ENCODE assay signal across 12 cellular contexts in the genomic region with DNA sequence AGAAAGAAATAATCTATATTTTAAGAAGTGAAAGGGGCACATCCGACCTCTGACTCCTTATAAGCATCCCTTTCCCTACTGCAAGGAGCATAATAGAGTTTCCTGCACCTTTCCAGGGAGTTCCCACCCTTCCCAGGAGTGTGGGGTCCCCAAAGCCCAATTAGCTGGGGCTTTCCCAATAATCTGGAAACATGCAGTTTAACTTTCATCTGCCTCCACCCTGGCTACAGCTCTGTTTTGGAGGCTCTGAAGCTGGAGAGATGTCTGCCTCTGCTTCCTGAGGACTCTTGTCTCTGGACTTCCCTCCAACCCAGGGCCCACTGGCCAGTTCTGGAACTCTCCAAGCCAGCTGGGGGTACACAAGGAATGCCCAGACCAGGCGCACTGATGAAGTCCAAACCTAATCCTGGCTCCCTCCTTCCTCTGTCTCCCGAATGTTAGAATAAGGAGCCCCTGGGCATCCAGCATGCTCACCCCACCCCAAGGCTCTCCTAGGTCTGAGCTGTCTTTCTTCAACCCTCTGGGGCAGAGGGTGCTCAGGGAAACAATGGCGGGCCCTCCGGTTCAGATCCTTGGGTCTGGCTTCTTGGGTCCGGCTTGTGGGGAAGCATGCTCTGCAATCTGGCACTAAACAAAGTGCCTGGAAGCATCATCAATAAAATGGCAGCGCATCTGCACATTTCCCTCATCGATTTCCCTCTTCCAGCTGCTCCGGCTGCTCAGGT. TPM values are rescaled to one million over a fixed set of nuclear protein-coding genes. Genes with fewer than 3 reads are reported as not detected.
DNase-seq lines count a peak whose midpoint lies in the region; ATAC-seq and TF ChIP-seq lines count a peak whose summit lies in the region.
"Had no signal": no experiment of that assay in that cellular context is flagged by ENCODE, and none has a peak within 500 bp of the region (broad histone marks: within the 10 kb centered on the region; RNA-seq: fewer than 3 reads in every experiment).

No MANE protein-coding gene starts in this region.

- H3K27ac ChIP-seq in ascending aorta = peak overlapping the region; percentile 89 to 97
- peak overlapping the region; percentile 96 to 99 for H3K27ac ChIP-seq in thoracic aorta

- DNase-seq in ascending aorta (ENCODE audit: low spot score in 2 of 2) (no peak), islet precursor cell (peak; percentile 48), thoracic aorta (ENCODE audit: low spot score) (no peak), left colon (no peak), NCI-H2227 (lab: John Stamatoyannopoulos, UW; ENCODE audit: unreplicated experiment) (no peak)
- DNase-seq in activated CD8-positive, alpha-beta memory T cell treated with anti-CD3 and anti-CD28 coated beads, Interleukin-2, amount 50 U/mL, for 4 hours = no peak
- DNase-seq: activated CD8-positive, alpha-beta memory T cell treated with anti-CD3 and anti-CD28 coated beads, Interleukin-2, amount 10 ng/mL, durations not matched to agents 7 days and 5 days; Calu3; KG1; NCI-H2171 treated with DMSO at 0.1 percent for 48 hours; occipital lobe; T-helper 9 cell had no signal

- intact Hi-C loops in ascending aorta (cut with DNase I) (loop anchor here (10.0 kb wide), 1 partner anchor 1298 kb away; a partner anchor contains a TSS), left colon (cut with DNase I, micrococcal nuclease) (no loop called here)

- TF ChIP-seq CTCF in ascending aorta (IDR thresholded peaks at IDR 0.05) (no peak), thoracic aorta (IDR thresholded peaks at IDR 0.05) (no peak)

- H3K36me3 ChIP-seq in ascending aorta (no peaks in the 10 kb centered on the region), thoracic aorta (no peaks in the 10 kb centered on the region)

- H3K4me1 ChIP-seq in ascending aorta (peaks cover 0 to 22% of the 10 kb centered on the region in 2 donors), thoracic aorta (ENCODE audit: control insufficient read depth in 1 of 2, low read depth in 2 of 2) (peaks cover 6 to 39% of the 10 kb centered on the region in 2 donors)

- ATAC-seq in thoracic aorta (ENCODE audit: insufficient number of reproducible peaks, low FRiP score, low read depth) (no peak), left colon (no peak)
- ATAC-seq: activated CD8-positive, alpha-beta memory T cell treated with anti-CD3 and anti-CD28 coated beads, Interleukin-2, amount 10 ng/mL, durations not matched to agents 7 days and 5 days had no signal

- H3K4me3 ChIP-seq in ascending aorta (peak overlapping the region; percentile 63 to 66), thoracic aorta (peak overlapping the region; percentile 99)

- no peaks in the 10 kb centered on the region for H3K27me3 ChIP-seq in ascending aorta
- H3K27me3 ChIP-seq in thoracic aorta (replicated peaks; ENCODE audit: insufficient read depth) = no peaks in the 10 kb centered on the region

- no peaks in the 10 kb centered on the region for H3K9me3 ChIP-seq in ascending aorta
- no peaks in the 10 kb centered on the region for H3K9me3 ChIP-seq in thoracic aorta

RNA-seq across cellular contexts. Expression of a gene that starts 13.4 kb away (rescaled TPM):
- total RNA-seq in ascending aorta = 2.1 TPM
- 1 to 10 TPM; 3.7 to 6.1 TPM for total RNA-seq in thoracic aorta
- 1 to 10 TPM; 4.5 to 5.1 TPM for total RNA-seq in left colon
- total RNA-seq: activated CD8-positive, alpha-beta memory T cell treated with anti-CD3 and anti-CD28 coated beads, Interleukin-2, amount 10 ng/mL, durations not matched to agents 7 days and 5 days; occipital lobe had no signal

RNA-seq across cellular contexts. Expression of a gene that starts 14.6 kb away (rescaled TPM):
- total RNA-seq in ascending aorta (36.5 TPM), thoracic aorta (1 to 10 TPM; 3.4 to 4.6 TPM), left colon (1 to 10 TPM; 2.7 to 3.2 TPM)
- total RNA-seq: activated CD8-positive, alpha-beta memory T cell treated with anti-CD3 and anti-CD28 coated beads, Interleukin-2, amount 10 ng/mL, durations not matched to agents 7 days and 5 days; occipital lobe had no signal

RNA-seq across cellular contexts. Expression of a gene that starts 21.3 kb away (rescaled TPM):
- total RNA-seq in ascending aorta = not detected
- 1 to 10 TPM in 1 of 2 donors, not detected in 1; 3.1 TPM for total RNA-seq in thoracic aorta
- 1 to 10 TPM; 2.4 to 3.0 TPM for total RNA-seq in left colon
- total RNA-seq: occipital lobe had no signal

RNA-seq across cellular contexts. Expression of a gene that starts 26.4 kb away (rescaled TPM):
- total RNA-seq in ascending aorta (22.0 TPM), thoracic aorta (1 to 10 TPM in 1 of 2 donors, under 1 TPM in 1; 0.35 to 1.2 TPM), left colon (10 to 100 TPM; 13.0 to 16.2 TPM)
- total RNA-seq: activated CD8-positive, alpha-beta memory T cell treated with anti-CD3 and anti-CD28 coated beads, Interleukin-2, amount 10 ng/mL, durations not matched to agents 7 days and 5 days; occipital lobe had no signal

RNA-seq across cellular contexts. Expression of a gene that starts 30.4 kb away (rescaled TPM):
- total RNA-seq in ascending aorta (15.3 TPM), thoracic aorta (not detected), left colon (10 to 100 TPM; 20.0 to 21.2 TPM)
- total RNA-seq: activated CD8-positive, alpha-beta memory T cell treated with anti-CD3 and anti-CD28 coated beads, Interleukin-2, amount 10 ng/mL, durations not matched to agents 7 days and 5 days; occipital lobe had no signal
